In the genomic region with DNA sequence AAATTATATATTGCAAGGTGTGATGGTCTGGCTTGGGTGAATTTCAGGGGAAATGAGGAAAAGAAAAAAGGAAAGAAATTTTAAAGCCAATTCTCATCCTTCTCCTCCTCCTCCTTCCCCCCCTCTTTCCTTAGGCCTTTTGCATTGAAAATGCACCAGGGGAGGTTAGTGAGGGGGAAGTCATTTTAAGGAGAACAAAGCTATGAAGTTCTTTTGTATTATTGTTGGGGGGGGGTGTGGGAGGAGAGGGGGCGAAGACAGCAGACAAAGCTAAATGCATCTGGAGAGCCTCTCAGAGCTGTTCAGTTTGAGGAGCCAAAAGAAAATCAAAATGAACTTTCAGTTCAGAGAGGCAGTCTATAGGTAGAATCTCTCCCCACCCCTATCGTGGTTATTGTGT, we compare ENCODE assay signal across 31 cellular contexts. TPM values are rescaled to one million over a fixed set of nuclear protein-coding genes. Genes with fewer than 3 reads are reported as not detected.
DNase-seq lines count a peak whose midpoint lies in the region; ATAC-seq and TF ChIP-seq lines count a peak whose summit lies in the region.
"Had no signal": no experiment of that assay in that cellular context is flagged by ENCODE, and none has a peak within 500 bp of the region (broad histone marks: within the 10 kb centered on the region; RNA-seq: fewer than 3 reads in every experiment).

No MANE protein-coding gene starts in this region.

- intact Hi-C loops in activated B cell treated with CpG ODN at 0.5 μM for 24 hours (cut with micrococcal nuclease): no loop called here

- CTCF ChIA-PET in SK-N-SH (lab: Yijun Ruan, JAX) (interaction anchor here (0.8 to 5.0 kb wide), 9 partner anchors 10 to 159 kb away, joined by 3 to 45 read pairs (median 4); a partner anchor contains a TSS), activated B cell treated with CpG ODN at 0.5 μM for 24 hours (lab: Charles Lee) (no interaction called here)

- H4K20me1 ChIP-seq in SK-N-SH (ENCODE audit: insufficient read depth): no peaks in the 10 kb centered on the region

- POLR2A ChIA-PET in SK-N-SH (lab: Yijun Ruan, JAX) (no interaction called here), activated B cell treated with CpG ODN at 0.5 μM for 24 hours (lab: Charles Lee) (interaction anchor here (3.7 kb wide), 1 partner anchor 134 kb away, joined by 29 read pairs; a partner anchor contains a TSS)

- H3K4me1 Mint-ChIP-seq in activated B cell treated with CpG ODN at 0.5 μM for 24 hours (peaks cover 43% of the 10 kb centered on the region), mesothelial cell of epicardium (peaks cover 92% of the 10 kb centered on the region)

- H3K9me3 ChIP-seq in SK-N-SH (no peaks in the 10 kb centered on the region), Peyer's patch (no peaks in the 10 kb centered on the region)
- H3K9me3 ChIP-seq: transverse colon had no signal

- H3K4me3 Mint-ChIP-seq in activated B cell treated with CpG ODN at 0.5 μM for 24 hours (peak overlapping the region; percentile 35), mesothelial cell of epicardium (peak overlapping the region; percentile 36)
- H3K4me3 Mint-ChIP-seq: activated CD4-positive, alpha-beta T cell treated with anti-CD3 and anti-CD28 coated beads for 36 hours; CD4-positive, alpha-beta T cell had no signal

- H3K4me1 ChIP-seq in SK-N-SH (ENCODE audit: control insufficient read depth in 1 of 2, insufficient read depth in 2 of 2, low read depth in 1 of 2, low read length in 1 of 2) (peaks cover 15 to 37% of the 10 kb centered on the region in 2 experiments; a peak in 3 of 4 replicates), Peyer's patch (peaks cover 0 to 10% (median 7%) of the 10 kb centered on the region in 4 donors)

- H3K27ac Mint-ChIP-seq in activated B cell treated with CpG ODN at 0.5 μM for 24 hours (no peak overlapping the region), mesothelial cell of epicardium (peak overlapping the region; percentile 21)
- H3K27ac Mint-ChIP-seq: activated CD4-positive, alpha-beta T cell treated with anti-CD3 and anti-CD28 coated beads for 36 hours; activated T-helper 2 cell treated with anti-CD3 and anti-CD28 coated beads, Interferon-gamma antibody, Interleukin-2, Interleukin-4, amounts not matched to agents 10 μg/mL and 5 μg/mL and 100 μg/mL, durations not matched to agents 14 hours and 24 hours and 36 hours; CD4-positive, alpha-beta T cell had no signal

- peak overlapping the region; percentile 55 to 82 for H3K4me3 ChIP-seq in SK-N-SH (ENCODE audit: low read depth in 2 of 2, low read length in 1 of 2)
- no peak overlapping the region for H3K4me3 ChIP-seq in Peyer's patch

- H3K27me3 ChIP-seq in SK-N-SH (ENCODE audit: insufficient read depth) (no peaks in the 10 kb centered on the region), Peyer's patch (no peaks in the 10 kb centered on the region)

- H3K36me3 ChIP-seq in SK-N-SH (replicated peaks in 1 of 2; ENCODE audit: control insufficient read depth in 1 of 2, insufficient read depth in 2 of 2, low read length in 1 of 2) (peaks cover 0 to 6% of the 10 kb centered on the region in 2 experiments), Peyer's patch (no peaks in the 10 kb centered on the region)
- H3K36me3 ChIP-seq: transverse colon had no signal

- H3K79me2 ChIP-seq in SK-N-SH (ENCODE audit: insufficient read depth): peaks cover 25% of the 10 kb centered on the region

- no peak for TF ChIP-seq RAD21 in SK-N-SH (IDR thresholded peaks at IDR 0.05; ENCODE audit: low read length)

- ATAC-seq in SK-N-SH treated with all-trans-retinoic acid at 6 μM for 48 hours (no peak), activated B cell treated with CpG ODN at 0.5 μM for 24 hours (ENCODE audit: low read depth) (no peak), GM18907 (IDR thresholded peaks at IDR 0.05; ENCODE audit: unreplicated experiment) (no peak)
- ATAC-seq: activated CD4-positive, alpha-beta T cell treated with anti-CD3 and anti-CD28 coated beads for 36 hours; left lobe of liver; PC-3 had no signal

- 65% methylated on average over 2 of the region's 2 CpGs for WGBS in SK-N-SH (ENCODE audit: low lambda C conversion rate)

- H3F3A ChIP-seq in SK-N-SH (replicated peaks; ENCODE audit: insufficient read depth): peaks cover 8% of the 10 kb centered on the region

- no peak for TF ChIP-seq POLR2A in Peyer's patch (IDR thresholded peaks at IDR 0.05)

- DNase-seq in SK-N-SH: no peak
- DNase-seq in activated B cell treated with CpG ODN at 0.5 μM for 24 hours: no peak
- DNase-seq in mesothelial cell of epicardium (ENCODE audit: low spot score in 2 of 2, unreplicated experiment in 2 of 2): no peak
- no peak for DNase-seq in Peyer's patch
- DNase-seq in occipital lobe (lab: John Stamatoyannopoulos, UW): no peak
- no peak for DNase-seq in activated CD4-positive, alpha-beta T cell treated with anti-CD3 and anti-CD28 coated beads for 1 hour
- DNase-seq: activated CD4-positive, alpha-beta T cell treated with anti-CD3 and anti-CD28 coated beads for 36 hours; activated CD8-positive, alpha-beta memory T cell treated with anti-CD3 and anti-CD28 coated beads for 24 hours; activated naive CD4-positive, alpha-beta T cell treated with anti-CD3 and anti-CD28 coated beads, Interleukin-2, amount 50 U/mL, for 16 hours; activated T-cell treated with anti-CD3 and anti-CD28 coated beads for 4 hours; amniotic stem cell; CD4-positive, alpha-beta T cell; EL; HCEC 1CT; KG1; mesenchymal stem cell; MM.1S; NCI-H2029; NCI-H510A treated with DMSO at 0.1 percent for 48 hours; nucleus accumbens; PC-3; stimulated activated CD4-positive, alpha-beta T cell treated with anti-CD3 and anti-CD28 coated beads, Interleukin-4, amount 100 ng/mL, for 24 hours; T-helper 2 cell; transverse colon had no signal

- peaks cover 2% of the 10 kb centered on the region for H3K36me3 Mint-ChIP-seq in activated B cell treated with CpG ODN at 0.5 μM for 24 hours (ENCODE audit: low read depth)
- H3K36me3 Mint-ChIP-seq in mesothelial cell of epicardium: peaks cover 8% of the 10 kb centered on the region

- 0 out of 2 replicates have a peak overlapping the region, but pooled peaks have one; percentile 25 for H3K9ac ChIP-seq in SK-N-SH

- no peak overlapping the region for H2AFZ ChIP-seq in SK-N-SH (ENCODE audit: low read depth)

- H3K4me2 ChIP-seq in SK-N-SH: peak overlapping the region; percentile 74

- H3K27ac ChIP-seq in SK-N-SH (ENCODE audit: low read depth in 2 of 2, low read length in 1 of 2) (no peak overlapping the region), Peyer's patch (no peak overlapping the region)
- H3K27ac ChIP-seq: 22Rv1, transverse colon had no signal

- TF ChIP-seq CTCF in SK-N-SH (IDR thresholded peaks at IDR 0.05) (no peak), activated B cell treated with CpG ODN at 0.5 μM for 24 hours (IDR thresholded peaks at IDR 0.05) (no peak), mesothelial cell of epicardium (IDR thresholded peaks at IDR 0.05; ENCODE audit: unreplicated experiment) (no peak), Peyer's patch (IDR thresholded peaks at IDR 0.05) (no peak)

- H3K9me3 Mint-ChIP-seq in activated B cell treated with CpG ODN at 0.5 μM for 24 hours (no peaks in the 10 kb centered on the region), mesothelial cell of epicardium (no peaks in the 10 kb centered on the region)
- H3K9me3 Mint-ChIP-seq: activated T-helper 2 cell treated with anti-CD3 and anti-CD28 coated beads, Interferon-gamma antibody, Interleukin-2, Interleukin-4, amounts not matched to agents 10 μg/mL and 5 μg/mL and 100 μg/mL, durations not matched to agents 14 hours and 24 hours and 36 hours; CD4-positive, alpha-beta T cell had no signal

- no peaks in the 10 kb centered on the region for H3K9me2 ChIP-seq in SK-N-SH

- TF ChIP-seq EP300 in SK-N-SH (IDR thresholded peaks at IDR 0.05; ENCODE audit: borderline replicate concordance in 1 of 2, low read depth in 1 of 2, low read length in 1 of 2): no peak

- H3K27me3 Mint-ChIP-seq in activated B cell treated with CpG ODN at 0.5 μM for 24 hours (peaks cover 17% of the 10 kb centered on the region), mesothelial cell of epicardium (ENCODE audit: low read depth) (peaks cover 40% of the 10 kb centered on the region)

TF ChIP-seq in SK-N-SH treated with all-trans-retinoic acid at 6 μM for 48 hours, 23 proteins besides CTCF, POLR2A, EP300 and RAD21:
- no peak for TF ChIP-seq ARNTL (CRISPR knock-in tag; IDR thresholded peaks at IDR 0.05; ENCODE audit: borderline replicate concordance, low read depth)
- TF ChIP-seq ZNF70 (CRISPR knock-in tag; IDR thresholded peaks at IDR 0.05): no peak

RNA-seq across cellular contexts. Expression of a gene that starts 1.9 kb away (rescaled TPM):
- polyA plus RNA-seq in SK-N-SH (2012; rRNA removed): 1.6 and 3.7 TPM in 2 replicates
- 4.7 and 5.9 TPM in 2 replicates for polyA plus RNA-seq in SK-N-SH (2012; cell fraction: cytosol; rRNA removed)
- polyA plus RNA-seq in SK-N-SH (2012; cell fraction: nucleus; rRNA removed): 6.5 and 7.3 TPM in 2 replicates
- total RNA-seq in activated B cell treated with CpG ODN at 0.5 μM for 24 hours (4.3 and 4.8 TPM in 2 replicates), mesothelial cell of epicardium (67.4 to 73.6 TPM (median 69.4 TPM) in 3 replicates), Peyer's patch (1 to 10 TPM; 1.1 to 8.3 (median 1.8) TPM), occipital lobe (not detected)
- total RNA-seq: activated CD4-positive, alpha-beta T cell treated with anti-CD3 and anti-CD28 coated beads for 36 hours; bronchial epithelial cell; CD4-positive, alpha-beta T cell had no signal

RNA-seq across cellular contexts. Expression of a gene that starts 22.7 kb away (rescaled TPM):
- 1.5 and 2.1 TPM in 2 replicates for polyA plus RNA-seq in SK-N-SH (2012; rRNA removed)
- 1.2 and 1.8 TPM in 2 replicates for polyA plus RNA-seq in SK-N-SH (2012; cell fraction: cytosol; rRNA removed)
- polyA plus RNA-seq in SK-N-SH (2012; cell fraction: nucleus; rRNA removed): 1.7 and 2.3 TPM in 2 replicates
- total RNA-seq in activated B cell treated with CpG ODN at 0.5 μM for 24 hours (not detected in 2 replicates), mesothelial cell of epicardium (28.7 to 33.8 TPM (median 29.3 TPM) in 3 replicates), Peyer's patch (not detected), occipital lobe (not detected)
- total RNA-seq: activated CD4-positive, alpha-beta T cell treated with anti-CD3 and anti-CD28 coated beads for 36 hours; activated T-helper 2 cell treated with anti-CD3 and anti-CD28 coated beads, Interferon-gamma antibody, Interleukin-2, Interleukin-4, amounts not matched to agents 10 μg/mL and 5 μg/mL and 100 μg/mL, durations not matched to agents 14 hours and 24 hours and 36 hours; bronchial epithelial cell; CD4-positive, alpha-beta T cell; endothelial cell of umbilical vein; left lobe of liver had no signal
- polyA plus RNA-seq: endothelial cell of umbilical vein had no signal

RNA-seq across cellular contexts. Expression of a gene that starts 27.3 kb away (rescaled TPM):
- polyA plus RNA-seq in SK-N-SH (2012; rRNA removed): 6.1 and 9.1 TPM in 2 replicates
- 6.4 and 7.6 TPM in 2 replicates for polyA plus RNA-seq in SK-N-SH (2012; cell fraction: cytosol; rRNA removed)
- polyA plus RNA-seq in SK-N-SH (2012; cell fraction: nucleus; rRNA removed): 14.9 and 15.9 TPM in 2 replicates
- total RNA-seq in activated B cell treated with CpG ODN at 0.5 μM for 24 hours (not detected in 2 replicates), mesothelial cell of epicardium (15.5 to 17.4 TPM (median 16.3 TPM) in 3 replicates), Peyer's patch (1 to 10 TPM in 2 of 4 donors, under 1 TPM in 2; 0.70 to 1.7 (median 1.3) TPM), occipital lobe (not detected)
- total RNA-seq: activated CD4-positive, alpha-beta T cell treated with anti-CD3 and anti-CD28 coated beads for 36 hours; activated T-helper 2 cell treated with anti-CD3 and anti-CD28 coated beads, Interferon-gamma antibody, Interleukin-2, Interleukin-4, amounts not matched to agents 10 μg/mL and 5 μg/mL and 100 μg/mL, durations not matched to agents 14 hours and 24 hours and 36 hours; bronchial epithelial cell; CD4-positive, alpha-beta T cell; left lobe of liver had no signal

RNA-seq across cellular contexts. Expression of a gene that starts 46.7 kb away (rescaled TPM):
- 1.7 and 1.8 TPM in 2 replicates for polyA plus RNA-seq in SK-N-SH (2012; rRNA removed)
- polyA plus RNA-seq in SK-N-SH (2012; cell fraction: cytosol; rRNA removed): 1.8 and 2.0 TPM in 2 replicates
- polyA plus RNA-seq in SK-N-SH (2012; cell fraction: nucleus; rRNA removed): 0.53 and 0.75 TPM in 2 replicates
- total RNA-seq in activated B cell treated with CpG ODN at 0.5 μM for 24 hours: not detected in 2 replicates
- 4.9 to 5.9 TPM (median 5.5 TPM) in 3 replicates for total RNA-seq in mesothelial cell of epicardium
- total RNA-seq in Peyer's patch: 1 to 10 TPM in 3 of 4 donors, under 1 TPM in 1; 0.35 to 1.7 (median 1.1) TPM
- not detected for total RNA-seq in occipital lobe
- total RNA-seq: activated CD4-positive, alpha-beta T cell treated with anti-CD3 and anti-CD28 coated beads for 36 hours; activated T-helper 2 cell treated with anti-CD3 and anti-CD28 coated beads, Interferon-gamma antibody, Interleukin-2, Interleukin-4, amounts not matched to agents 10 μg/mL and 5 μg/mL and 100 μg/mL, durations not matched to agents 14 hours and 24 hours and 36 hours; bronchial epithelial cell; CD4-positive, alpha-beta T cell; left lobe of liver; transverse colon had no signal

RNA-seq across cellular contexts. Expression of a gene that starts 55.6 kb away (rescaled TPM):
- polyA plus RNA-seq in SK-N-SH (2012; rRNA removed): 1.2 and 1.9 TPM in 2 replicates
- polyA plus RNA-seq in SK-N-SH (2012; cell fraction: cytosol; rRNA removed): 1.8 and 2.4 TPM in 2 replicates
- 1.0 and 1.1 TPM in 2 replicates for polyA plus RNA-seq in SK-N-SH (2012; cell fraction: nucleus; rRNA removed)
- total RNA-seq in activated B cell treated with CpG ODN at 0.5 μM for 24 hours (not detected in 2 replicates), mesothelial cell of epicardium (1.1 to 2.0 TPM (median 1.6 TPM) in 3 replicates), Peyer's patch (10 to 100 TPM in 1 of 4 donors, 1 to 10 TPM in 2, not detected in 1; 1.7 to 13.2 (median 1.9) TPM), occipital lobe (not detected)
- total RNA-seq: activated CD4-positive, alpha-beta T cell treated with anti-CD3 and anti-CD28 coated beads for 36 hours; activated T-helper 2 cell treated with anti-CD3 and anti-CD28 coated beads, Interferon-gamma antibody, Interleukin-2, Interleukin-4, amounts not matched to agents 10 μg/mL and 5 μg/mL and 100 μg/mL, durations not matched to agents 14 hours and 24 hours and 36 hours; bronchial epithelial cell; CD4-positive, alpha-beta T cell; left lobe of liver; transverse colon had no signal

Comparison
In these comparisons a context has a peak if more than half of its experiments do, and no peak if none do; other contexts are left out.
1. H3K4me3 ChIP-seq: peak in SK-N-SH (2 of 2); none in Peyer's patch (0 of 4).
2. RNA of a gene that starts 22.7 kb away (total RNA-seq): 28.7 to 33.8 TPM in mesothelial cell of epicardium; not detected in Peyer's patch, not detected in activated B cell treated with CpG ODN at 0.5 μM for 24 hours and not detected in occipital lobe (single experiment); every median in the first group is over 10 times any median in the second.